ENCODE assay signal across 1 cellular context in the genomic region with DNA sequence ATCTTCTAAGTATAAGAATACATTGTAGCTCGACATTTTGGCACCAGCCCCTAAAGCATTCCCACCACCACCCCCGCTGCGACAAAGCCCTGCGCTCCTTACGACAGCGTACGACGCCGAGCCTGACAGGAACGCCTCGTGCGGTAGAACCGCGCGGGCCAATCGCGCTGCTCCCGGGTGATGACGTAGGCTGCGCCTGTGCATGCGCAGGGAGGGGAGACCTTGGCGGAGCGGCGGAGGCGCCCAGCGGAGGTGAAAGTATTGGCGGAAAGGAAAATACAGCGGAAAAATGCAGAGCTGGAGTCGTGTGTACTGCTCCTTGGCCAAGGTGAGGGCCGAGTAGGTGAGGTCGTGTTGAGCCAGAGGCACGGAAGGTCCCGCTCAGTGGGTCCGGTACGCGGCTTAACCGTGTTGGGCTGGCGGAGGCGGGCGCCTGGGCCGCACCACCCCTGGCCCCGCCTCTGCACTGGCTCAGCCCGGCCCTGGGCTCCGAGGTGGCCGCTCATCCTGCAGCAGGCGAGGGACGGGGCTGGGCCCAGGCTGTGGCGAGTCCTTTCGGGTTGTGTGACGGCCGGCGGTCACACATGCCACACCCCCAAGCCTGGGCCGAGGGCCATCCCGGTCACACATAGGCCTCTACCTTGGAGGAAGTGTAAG.
TF ChIP-seq lines count a peak whose summit lies in the region.

A gene with protein sequence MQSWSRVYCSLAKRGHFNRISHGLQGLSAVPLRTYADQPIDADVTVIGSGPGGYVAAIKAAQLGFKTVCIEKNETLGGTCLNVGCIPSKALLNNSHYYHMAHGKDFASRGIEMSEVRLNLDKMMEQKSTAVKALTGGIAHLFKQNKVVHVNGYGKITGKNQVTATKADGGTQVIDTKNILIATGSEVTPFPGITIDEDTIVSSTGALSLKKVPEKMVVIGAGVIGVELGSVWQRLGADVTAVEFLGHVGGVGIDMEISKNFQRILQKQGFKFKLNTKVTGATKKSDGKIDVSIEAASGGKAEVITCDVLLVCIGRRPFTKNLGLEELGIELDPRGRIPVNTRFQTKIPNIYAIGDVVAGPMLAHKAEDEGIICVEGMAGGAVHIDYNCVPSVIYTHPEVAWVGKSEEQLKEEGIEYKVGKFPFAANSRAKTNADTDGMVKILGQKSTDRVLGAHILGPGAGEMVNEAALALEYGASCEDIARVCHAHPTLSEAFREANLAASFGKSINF (plus strand): TSS at position 222 of the 657 bp plus-strand sequence. CDS start 68 bp downstream, at position 290.

TF ChIP-seq in K562, 482 proteins besides CTCF, POLR2A, EP300 and RAD21 (continued from another document and continues in another):
- TF ChIP-seq HMGN3 (IDR thresholded peaks at IDR 0.05; ENCODE audit: borderline replicate concordance, extremely low read depth, insufficient read length, low read depth, low read length) (peak; percentile 85), TAF9B (IDR thresholded peaks at IDR 0.05; ENCODE audit: partially characterized antibody) (peak; percentile 70), CEBPG (CRISPR knock-in tag; IDR thresholded peaks at IDR 0.05) (no peak; the same call in 1 of the 2 replicates), CEBPG (tag; conservative IDR thresholded peaks at IDR 0.05 in 1 of 2, IDR thresholded peaks at IDR 0.05 in 1 of 2) (no peak), E2F6 (IDR thresholded peaks at IDR 0.05; ENCODE audit: borderline replicate concordance in 1 of 2, extremely low read depth in 1 of 2, insufficient read depth in 1 of 2, insufficient read length in 1 of 2, low read depth in 1 of 2, low read length in 1 of 2, poor library complexity in 1 of 2, severe bottlenecking in 1 of 2) (peak; percentile 95), CHD1 (IDR thresholded peaks at IDR 0.05; ENCODE audit: low read length) (peak; percentile 59), EGR1 (conservative IDR thresholded peaks at IDR 0.05) (peak; percentile 93), SETDB1 (IDR thresholded peaks at IDR 0.05; ENCODE audit: low read length) (no peak), HDAC2 (IDR thresholded peaks at IDR 0.05) (peak; percentile 61; the same call in 1 of the 2 replicates), FOXP4 (CRISPR knock-in tag; IDR thresholded peaks at IDR 0.05; ENCODE audit: borderline replicate concordance) (0 out of 2 replicates have a peak, but pooled peaks have one; percentile 15), CREBBP (IDR thresholded peaks at IDR 0.05; ENCODE audit: low read depth, low read length) (no peak), TAL1 (IDR thresholded peaks at IDR 0.05) (no peak), SAP30 (IDR thresholded peaks at IDR 0.05; ENCODE audit: borderline replicate concordance, insufficient read depth, low read depth, low read length, poor library complexity, severe bottlenecking) (peak; percentile 85), THRAP3 (IDR thresholded peaks at IDR 0.05; ENCODE audit: borderline replicate concordance) (no peak), CAMTA2 (CRISPR knock-in tag; conservative IDR thresholded peaks at IDR 0.05) (no peak), KHSRP (IDR thresholded peaks at IDR 0.05) (peak; percentile 72), MYBL2 (IDR thresholded peaks at IDR 0.05; ENCODE audit: low read depth) (no peak), MYBL2 (CRISPR knock-in tag; IDR thresholded peaks at IDR 0.05; ENCODE audit: borderline replicate concordance) (no peak), RFX1 (IDR thresholded peaks at IDR 0.05) (no peak), HMGXB4 (CRISPR knock-in tag; IDR thresholded peaks at IDR 0.05) (peak; percentile 95), ZNF511 (CRISPR knock-in tag; IDR thresholded peaks at IDR 0.05) (peak; percentile 75; the same call in 1 of the 2 replicates), OTX1 (CRISPR knock-in tag; IDR thresholded peaks at IDR 0.05) (peak; percentile 14; the same call in 1 of the 2 replicates), U2AF1 (optimal IDR thresholded peaks at IDR 0.05; ENCODE audit: low read depth, low read length) (no peak), EP400 (IDR thresholded peaks at IDR 0.05) (peak; percentile 94), RBM17 (IDR thresholded peaks at IDR 0.05; ENCODE audit: borderline replicate concordance, low read depth, low read length) (no peak), PHB (CRISPR knock-in tag; IDR thresholded peaks at IDR 0.05) (peak; percentile 89; the same call in 1 of the 2 replicates), KLF1 (tag; IDR thresholded peaks at IDR 0.05) (peak; percentile 66), VEZF1 (CRISPR knock-in tag; IDR thresholded peaks at IDR 0.05) (peak; percentile 82), FUS (optimal IDR thresholded peaks at IDR 0.05; ENCODE audit: low read depth, low read length) (no peak), ILF3 (IDR thresholded peaks at IDR 0.05; ENCODE audit: borderline replicate concordance) (no peak), CTBP1 (IDR thresholded peaks at IDR 0.05; ENCODE audit: borderline replicate concordance) (peak; percentile 88), CGGBP1 (CRISPR knock-in tag; IDR thresholded peaks at IDR 0.05) (0 out of 2 replicates have a peak, but pooled peaks have one; percentile 16), KDM5B (IDR thresholded peaks at IDR 0.05; ENCODE audit: insufficient replicate concordance, low read depth, low read length) (peak; percentile 88), ZBTB33 (CRISPR knock-in tag; IDR thresholded peaks at IDR 0.05) (0 out of 2 replicates have a peak, but pooled peaks have one; percentile 12), ZNF584 (CRISPR knock-in tag; IDR thresholded peaks at IDR 0.05; ENCODE audit: low read depth) (no peak; the same call in 1 of the 2 replicates), JUN (IDR thresholded peaks at IDR 0.05; ENCODE audit: borderline replicate concordance, low read depth, low read length) (peak; percentile 50; the same call in 1 of the 2 replicates), JUN (CRISPR knock-in tag; IDR thresholded peaks at IDR 0.05; ENCODE audit: borderline replicate concordance) (no peak), TEAD1 (CRISPR knock-in tag; IDR thresholded peaks at IDR 0.05) (no peak; a peak in 2 of 4 replicates)
- TF ChIP-seq, protein P1, sequence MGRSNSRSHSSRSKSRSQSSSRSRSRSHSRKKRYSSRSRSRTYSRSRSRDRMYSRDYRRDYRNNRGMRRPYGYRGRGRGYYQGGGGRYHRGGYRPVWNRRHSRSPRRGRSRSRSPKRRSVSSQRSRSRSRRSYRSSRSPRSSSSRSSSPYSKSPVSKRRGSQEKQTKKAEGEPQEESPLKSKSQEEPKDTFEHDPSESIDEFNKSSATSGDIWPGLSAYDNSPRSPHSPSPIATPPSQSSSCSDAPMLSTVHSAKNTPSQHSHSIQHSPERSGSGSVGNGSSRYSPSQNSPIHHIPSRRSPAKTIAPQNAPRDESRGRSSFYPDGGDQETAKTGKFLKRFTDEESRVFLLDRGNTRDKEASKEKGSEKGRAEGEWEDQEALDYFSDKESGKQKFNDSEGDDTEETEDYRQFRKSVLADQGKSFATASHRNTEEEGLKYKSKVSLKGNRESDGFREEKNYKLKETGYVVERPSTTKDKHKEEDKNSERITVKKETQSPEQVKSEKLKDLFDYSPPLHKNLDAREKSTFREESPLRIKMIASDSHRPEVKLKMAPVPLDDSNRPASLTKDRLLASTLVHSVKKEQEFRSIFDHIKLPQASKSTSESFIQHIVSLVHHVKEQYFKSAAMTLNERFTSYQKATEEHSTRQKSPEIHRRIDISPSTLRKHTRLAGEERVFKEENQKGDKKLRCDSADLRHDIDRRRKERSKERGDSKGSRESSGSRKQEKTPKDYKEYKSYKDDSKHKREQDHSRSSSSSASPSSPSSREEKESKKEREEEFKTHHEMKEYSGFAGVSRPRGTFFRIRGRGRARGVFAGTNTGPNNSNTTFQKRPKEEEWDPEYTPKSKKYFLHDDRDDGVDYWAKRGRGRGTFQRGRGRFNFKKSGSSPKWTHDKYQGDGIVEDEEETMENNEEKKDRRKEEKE (IDR thresholded peaks at IDR 0.05; ENCODE audit: borderline replicate concordance in 1 of 2, control insufficient read depth in 1 of 2, low read depth in 2 of 2, low read length in 1 of 2), result no peak
